In the genomic region with DNA sequence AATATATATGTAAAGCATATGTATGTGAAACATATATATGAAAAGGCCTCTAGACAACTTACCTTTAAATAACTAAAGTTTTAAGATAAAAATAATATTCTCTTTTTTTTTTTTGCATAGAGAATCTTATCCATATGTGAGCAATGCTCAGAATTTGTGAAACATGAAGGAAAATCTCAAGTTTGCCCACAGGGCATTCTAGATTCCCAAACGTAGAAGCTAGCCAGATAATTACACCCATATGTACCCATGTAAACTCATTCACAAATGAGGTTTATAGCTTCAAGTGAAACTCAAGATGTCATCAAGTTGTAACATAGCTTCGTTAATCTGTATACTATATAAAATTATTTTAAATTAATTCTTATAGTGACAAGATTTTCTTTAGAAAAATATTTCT, we compare ENCODE assay signal across 29 cellular contexts.
"Had no signal": no experiment of that assay in that cellular context is flagged by ENCODE, and none has a peak within 500 bp of the region (broad histone marks: within the 10 kb centered on the region; RNA-seq: fewer than 3 reads in every experiment).

No MANE protein-coding gene starts in this region.

- H3K9me3 Mint-ChIP-seq: activated CD4-positive, alpha-beta T cell treated with anti-CD3 and anti-CD28 coated beads, Interleukin-2, amount 10 ng/mL, durations not matched to agents 7 days and 5 days; activated CD8-positive, alpha-beta T cell treated with anti-CD3 and anti-CD28 coated beads for 36 hours; activated naive CD8-positive, alpha-beta T cell treated with anti-CD3 and anti-CD28 coated beads for 36 hours; activated T-cell treated with anti-CD3 and anti-CD28 coated beads, Interleukin-2, amount 50 U/mL, for 4 hours; activated T-helper 17 cell treated with anti-CD3 and anti-CD28 coated beads, Interleukin-2, amount 50 U/mL, for 72 hours; T-helper 1 cell treated with Interleukin-12 subunit alpha and Interleukin-12 subunit beta and Interleukin-4 antibody, amounts not matched to agents 30 μg/mL and 1 μg/mL, for 36 hours had no signal

- DNase-seq: activated CD4-positive, alpha-beta T cell treated with anti-CD3 and anti-CD28 coated beads for 1 hour; activated CD4-positive, alpha-beta T cell treated with anti-CD3 and anti-CD28 coated beads, Interleukin-2, amount 10 ng/mL, durations not matched to agents 7 days and 5 days; activated CD8-positive, alpha-beta T cell treated with anti-CD3 and anti-CD28 coated beads for 36 hours; activated naive CD8-positive, alpha-beta T cell treated with anti-CD3 and anti-CD28 coated beads for 36 hours; activated T-cell treated with anti-CD3 and anti-CD28 coated beads, Interleukin-2, amount 50 U/mL, for 4 hours; caudate nucleus; dermis blood vessel endothelial cell; effector CD4-positive, alpha-beta T cell; esophagus squamous epithelium; foreskin keratinocyte; left lung; lower lobe of right lung; mesenchymal stem cell; naive thymus-derived CD8-positive, alpha-beta T cell; nucleus accumbens; stimulated activated CD4-positive, alpha-beta T cell treated with anti-CD3 and anti-CD28 coated beads, Interleukin-15, amount 100 ng/mL, for 24 hours; stimulated activated CD4-positive, alpha-beta T cell treated with anti-CD3 and anti-CD28 coated beads, Interleukin-2, amount 100 ng/mL, for 24 hours; stimulated activated naive B cell treated with anti-CD40 and anti-IgM and Interleukin-4, amounts not matched to agents 10 μg/mL and 1 μg/mL and 100 μg/mL, for 72 hours; stomach; SW 1271; T-helper 9 cell; thyroid gland; upper lobe of right lung had no signal

- H3K36me3 ChIP-seq: esophagus squamous epithelium, left lung, lower lobe of right lung, right atrium auricular region, stomach, thyroid gland, upper lobe of right lung had no signal

- H2AFZ ChIP-seq: parathyroid adenoma had no signal

- H3K4me1 Mint-ChIP-seq: activated CD4-positive, alpha-beta T cell treated with anti-CD3 and anti-CD28 coated beads, Interleukin-2, amount 10 ng/mL, durations not matched to agents 7 days and 5 days; activated naive CD8-positive, alpha-beta T cell treated with anti-CD3 and anti-CD28 coated beads for 36 hours; activated T-helper 17 cell treated with anti-CD3 and anti-CD28 coated beads, Interleukin-2, amount 50 U/mL, for 72 hours; naive thymus-derived CD8-positive, alpha-beta T cell; stimulated activated naive B cell treated with anti-CD40 and anti-IgM and Interleukin-4, amounts not matched to agents 10 μg/mL and 1 μg/mL and 100 μg/mL, for 72 hours had no signal

- H3K4me3 Mint-ChIP-seq: activated CD4-positive, alpha-beta T cell treated with anti-CD3 and anti-CD28 coated beads, Interleukin-2, amount 10 ng/mL, durations not matched to agents 7 days and 5 days; activated CD8-positive, alpha-beta T cell treated with anti-CD3 and anti-CD28 coated beads for 36 hours; activated naive CD8-positive, alpha-beta T cell treated with anti-CD3 and anti-CD28 coated beads for 36 hours; activated T-cell treated with anti-CD3 and anti-CD28 coated beads, Interleukin-2, amount 50 U/mL, for 4 hours; activated T-helper 17 cell treated with anti-CD3 and anti-CD28 coated beads, Interleukin-2, amount 50 U/mL, for 72 hours; naive thymus-derived CD8-positive, alpha-beta T cell; neural crest cell; stimulated activated naive B cell treated with anti-CD40 and anti-IgM and Interleukin-4, amounts not matched to agents 10 μg/mL and 1 μg/mL and 100 μg/mL, for 72 hours; T-helper 1 cell treated with Interleukin-12 subunit alpha and Interleukin-12 subunit beta and Interleukin-4 antibody, amounts not matched to agents 30 μg/mL and 1 μg/mL, for 36 hours had no signal

- H3K27ac ChIP-seq: epithelial cell of prostate, esophagus squamous epithelium, foreskin keratinocyte, left lung, lower lobe of right lung, parathyroid adenoma, right atrium auricular region, stomach, thyroid gland, upper lobe of right lung had no signal

- H3K79me2 ChIP-seq: parathyroid adenoma had no signal

- H3K27ac Mint-ChIP-seq: activated CD4-positive, alpha-beta T cell treated with anti-CD3 and anti-CD28 coated beads, Interleukin-2, amount 10 ng/mL, durations not matched to agents 7 days and 5 days; activated CD8-positive, alpha-beta T cell treated with anti-CD3 and anti-CD28 coated beads for 36 hours; activated naive CD8-positive, alpha-beta T cell treated with anti-CD3 and anti-CD28 coated beads for 36 hours; activated T-helper 17 cell treated with anti-CD3 and anti-CD28 coated beads, Interleukin-2, amount 50 U/mL, for 72 hours; naive thymus-derived CD8-positive, alpha-beta T cell; stimulated activated naive B cell treated with anti-CD40 and anti-IgM and Interleukin-4, amounts not matched to agents 10 μg/mL and 1 μg/mL and 100 μg/mL, for 72 hours; T-helper 1 cell treated with Interleukin-12 subunit alpha and Interleukin-12 subunit beta and Interleukin-4 antibody, amounts not matched to agents 30 μg/mL and 1 μg/mL, for 36 hours had no signal

- H3K27me3 ChIP-seq: foreskin keratinocyte, left lung, right atrium auricular region, stomach, thyroid gland, upper lobe of right lung had no signal

- H3K36me3 Mint-ChIP-seq: activated naive CD8-positive, alpha-beta T cell treated with anti-CD3 and anti-CD28 coated beads for 36 hours; stimulated activated naive B cell treated with anti-CD40 and anti-IgM and Interleukin-4, amounts not matched to agents 10 μg/mL and 1 μg/mL and 100 μg/mL, for 72 hours had no signal

- H3K4me1 ChIP-seq: foreskin keratinocyte, left lung, lower lobe of right lung, parathyroid adenoma, right atrium auricular region, thyroid gland, upper lobe of right lung had no signal

- ATAC-seq: activated CD8-positive, alpha-beta T cell treated with anti-CD3 and anti-CD28 coated beads for 36 hours; activated T-cell treated with anti-CD3 and anti-CD28 coated beads, Interleukin-2, amount 50 U/mL, for 4 hours; activated T-helper 17 cell treated with anti-CD3 and anti-CD28 coated beads, Interleukin-2, amount 50 U/mL, for 72 hours; foreskin keratinocyte; left lung; lower lobe of right lung; naive thymus-derived CD8-positive, alpha-beta T cell; stimulated activated naive B cell treated with anti-CD40 and anti-IgM and Interleukin-4, amounts not matched to agents 10 μg/mL and 1 μg/mL and 100 μg/mL, for 72 hours; upper lobe of right lung had no signal

- H3K9me3 ChIP-seq: esophagus squamous epithelium, left lung, lower lobe of right lung, right atrium auricular region, stomach, thyroid gland, upper lobe of right lung had no signal

- H3K4me3 ChIP-seq: esophagus squamous epithelium, left lung, lower lobe of right lung, right atrium auricular region, stomach, thyroid gland, upper lobe of right lung had no signal

- H3K9ac ChIP-seq: parathyroid adenoma had no signal

- H3K27me3 Mint-ChIP-seq: activated T-helper 17 cell treated with anti-CD3 and anti-CD28 coated beads, Interleukin-2, amount 50 U/mL, for 72 hours; stimulated activated naive B cell treated with anti-CD40 and anti-IgM and Interleukin-4, amounts not matched to agents 10 μg/mL and 1 μg/mL and 100 μg/mL, for 72 hours had no signal
